ENCODE assay signal across 8 cellular contexts in the genomic region with DNA sequence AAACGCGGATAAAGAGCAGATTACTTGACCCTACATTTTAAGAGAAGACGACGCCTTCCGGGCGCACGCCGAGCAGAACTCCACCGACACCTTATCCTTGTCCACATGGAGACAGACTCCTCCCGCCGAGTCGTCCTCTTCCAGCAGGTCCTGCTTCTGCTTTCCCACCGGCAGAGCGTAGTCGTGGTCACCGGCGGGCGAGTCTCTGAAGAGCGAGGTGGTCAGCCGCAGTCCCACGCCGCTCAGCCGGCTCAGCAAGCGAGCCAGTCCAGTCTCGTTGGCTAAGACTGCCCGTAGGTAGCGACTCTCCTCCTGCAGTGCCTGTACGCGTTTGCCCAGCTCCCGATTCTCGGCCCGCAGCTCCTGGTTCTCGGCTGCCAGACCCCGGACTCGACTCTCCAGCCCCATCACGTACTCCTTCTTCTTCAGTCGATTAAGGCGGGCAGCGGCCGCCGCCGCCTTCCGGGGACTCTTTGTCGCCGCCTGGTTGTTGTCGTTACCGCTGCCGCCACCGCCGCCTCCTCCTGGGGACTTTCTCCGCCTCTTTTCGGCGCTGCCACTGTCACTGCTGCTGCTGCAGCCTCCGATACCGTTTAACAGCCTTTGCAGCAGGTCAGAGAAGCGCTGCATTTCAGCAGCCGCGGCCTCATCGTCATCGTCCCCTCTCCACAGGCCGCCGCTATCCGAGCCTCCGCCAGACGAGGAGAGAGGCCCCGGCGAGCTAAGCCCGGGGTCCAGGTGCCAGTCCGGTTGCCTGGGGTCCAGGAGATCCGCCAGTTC. TPM values are rescaled to one million over a fixed set of nuclear protein-coding genes. Genes with fewer than 3 reads are reported as not detected.
DNase-seq lines count a peak whose midpoint lies in the region; ATAC-seq, FAIRE-seq and TF ChIP-seq lines count a peak whose summit lies in the region.

No MANE protein-coding gene starts in this region.

- H3K9me3 ChIP-seq in A673 (ENCODE audit: low read depth, low read length, poor library complexity, severe bottlenecking) (no peaks in the 10 kb centered on the region), kidney (ENCODE audit: control insufficient read depth in 1 of 2, low read length in 2 of 2) (no peaks in the 10 kb centered on the region)

- intact Hi-C loops in A673 (cut with micrococcal nuclease; ENCODE audit: unreplicated experiment) (loop anchor here (5.0 kb wide), 1 partner anchor 67 kb away; no protein-coding TSS in a partner anchor), kidney (cut with DNase I) (no loop called here)

- H3K27me3 ChIP-seq in A673 (replicated peaks; ENCODE audit: insufficient read depth, low read depth, low read length, poor library complexity): peaks cover 4% of the 10 kb centered on the region
- no peaks in the 10 kb centered on the region for H3K27me3 ChIP-seq in bronchial epithelial cell (ENCODE audit: control insufficient read depth, insufficient read depth, low read length)

- peak overlapping the region; percentile 83 to 86 for H3K9ac ChIP-seq in kidney (ENCODE audit: low read length in 2 of 2)

- FAIRE-seq in GM18507 (lab: Jason Lieb, UNC) (peak; percentile 67), bronchial epithelial cell (lab: Jason Lieb, UNC) (no peak), kidney (lab: Jason Lieb, UNC) (no peak)

- peaks cover 33% of the 10 kb centered on the region for H3K4me1 ChIP-seq in A673 (ENCODE audit: insufficient read depth, low read length, poor library complexity, severe bottlenecking)
- peaks cover 8 to 10% of the 10 kb centered on the region in 2 donors for H3K4me1 ChIP-seq in kidney (ENCODE audit: control insufficient read depth in 1 of 2, insufficient read depth in 1 of 2, low read depth in 1 of 2, low read length in 2 of 2)

- ATAC-seq in HG02943 (IDR thresholded peaks at IDR 0.05; ENCODE audit: low read depth, unreplicated experiment): peak; percentile 62
- ATAC-seq in WTC11: peak; percentile 31

- H3K9me3 Mint-ChIP-seq in WTC11: no peaks in the 10 kb centered on the region

- H3K36me3 ChIP-seq in A673 (ENCODE audit: insufficient read depth, low read length, poor library complexity, severe bottlenecking): peaks cover 48% of the 10 kb centered on the region
- peaks cover 1% of the 10 kb centered on the region for H3K36me3 ChIP-seq in bronchial epithelial cell (ENCODE audit: control insufficient read depth, insufficient read depth, low read length)
- peaks cover 7 to 13% of the 10 kb centered on the region in 2 donors for H3K36me3 ChIP-seq in kidney (ENCODE audit: control insufficient read depth in 1 of 2, insufficient read depth in 2 of 2, low read length in 2 of 2)

- peak overlapping the region; percentile 80 for H3K27ac Mint-ChIP-seq in WTC11

- H3K4me3 ChIP-seq in A673 (ENCODE audit: low read depth, low read length, poor library complexity, severe bottlenecking) (peak overlapping the region; percentile 87), bronchial epithelial cell (ENCODE audit: low read depth, low read length) (peak overlapping the region; percentile 94), kidney (ENCODE audit: low read length in 2 of 2) (peak overlapping the region; percentile 91 to 96)

- TF ChIP-seq CTCF in A673 (conservative IDR thresholded peaks at IDR 0.05; ENCODE audit: low read depth, low read length) (peak; percentile 68), WTC11 (IDR thresholded peaks at IDR 0.05) (no peak), bronchial epithelial cell (IDR thresholded peaks at IDR 0.05; ENCODE audit: insufficient read depth, low read length, severe bottlenecking) (peak; percentile 53), kidney (IDR thresholded peaks at IDR 0.05; ENCODE audit: borderline replicate concordance, extremely low read depth, insufficient read depth) (peak; percentile 47)

- peaks cover 34% of the 10 kb centered on the region for H3K4me1 Mint-ChIP-seq in WTC11

- POLR2A ChIA-PET in A673 (lab: Charles Lee; ENCODE audit: low non-redundant PET): no interaction called here
- POLR2A ChIA-PET in WTC11 (lab: Charles Lee): interaction anchor here (1.3 to 2.9 kb wide), 3 partner anchors 15 to 191 kb away, joined by 3 to 24 read pairs (median 13); partner anchors contain the start of genes DLG2, TMEM126A and TMEM126B

- peak overlapping the region; percentile 96 for H3K4me3 Mint-ChIP-seq in WTC11

- DNase-seq in A673 (ENCODE audit: low spot score): peak; percentile 89
- DNase-seq in GM18507 (ENCODE audit: extremely low spot score, insufficient read length, low read depth): peak; percentile 57
- peak; percentile 10 for DNase-seq in NCI-H187 treated with DMSO at 0.1 percent for 48 hours (lab: John Stamatoyannopoulos, UW)
- DNase-seq in WTC11 (ENCODE audit: low spot score): peak; percentile 78
- DNase-seq in bronchial epithelial cell (ENCODE audit: low read depth): peak; percentile 39
- peak; percentile 95 for DNase-seq in kidney
- DNase-seq in stimulated activated CD4-positive, alpha-beta T cell treated with anti-CD3 and anti-CD28 coated beads, Interleukin-15, amount 100 ng/mL, for 48 hours (ENCODE audit: low read depth in 2 of 2): peak; percentile 79 to 81

- BruUV-seq in A673 (replicated peaks; lab: Mats Ljungman, UMichigan): no TSS peak

- H3K36me3 Mint-ChIP-seq in WTC11: peaks cover 43% of the 10 kb centered on the region

- CTCF ChIA-PET in A673 (lab: Charles Lee): no interaction called here
- CTCF ChIA-PET in WTC11 (lab: Charles Lee): interaction anchor here (1.0 to 1.4 kb wide), 2 partner anchors 16 to 26 kb away, joined by 3 to 4 read pairs; partner anchors contain the start of gene TMEM126A

- H3K27ac ChIP-seq in A673 (ENCODE audit: low read depth, low read length, poor library complexity, severe bottlenecking) (peak overlapping the region; percentile 97), kidney (ENCODE audit: low read depth in 2 of 2, low read length in 2 of 2) (peak overlapping the region; percentile 89 to 98)

- no peaks in the 10 kb centered on the region for H3K27me3 Mint-ChIP-seq in WTC11 (ENCODE audit: low read depth)

TF ChIP-seq in WTC11, 78 proteins besides CTCF, POLR2A, EP300 and RAD21 (continues in another document):
- TF ChIP-seq HMGXB4 (CRISPR knock-in tag; IDR thresholded peaks at IDR 0.05) (peak; percentile 80), CREM (CRISPR knock-in tag; IDR thresholded peaks at IDR 0.05) (0 out of 2 replicates have a peak, but pooled peaks have one; percentile 34), TEAD1 (CRISPR knock-in tag; IDR thresholded peaks at IDR 0.05) (no peak), OVOL2 (CRISPR knock-in tag; IDR thresholded peaks at IDR 0.05; ENCODE audit: borderline replicate concordance) (no peak), ATF1 (CRISPR knock-in tag; IDR thresholded peaks at IDR 0.05) (peak; percentile 34; the same call in 1 of the 2 replicates)
- TF ChIP-seq, protein P1, sequence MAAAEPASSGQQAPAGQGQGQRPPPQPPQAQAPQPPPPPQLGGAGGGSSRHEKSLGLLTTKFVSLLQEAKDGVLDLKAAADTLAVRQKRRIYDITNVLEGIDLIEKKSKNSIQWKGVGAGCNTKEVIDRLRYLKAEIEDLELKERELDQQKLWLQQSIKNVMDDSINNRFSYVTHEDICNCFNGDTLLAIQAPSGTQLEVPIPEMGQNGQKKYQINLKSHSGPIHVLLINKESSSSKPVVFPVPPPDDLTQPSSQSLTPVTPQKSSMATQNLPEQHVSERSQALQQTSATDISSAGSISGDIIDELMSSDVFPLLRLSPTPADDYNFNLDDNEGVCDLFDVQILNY (CRISPR knock-in tag; IDR thresholded peaks at IDR 0.05): no peak

RNA-seq across cellular contexts. Expression of gene CREBZF, which starts 1.0 kb away (rescaled TPM):
- total RNA-seq in A673 (2021) (74.1 and 76.6 TPM in 2 replicates), WTC11 (2021) (46.9 to 54.6 TPM (median 48.6 TPM) in 3 replicates), bronchial epithelial cell (45.2 and 57.7 TPM in 2 replicates), kidney (44.7 TPM)
- polyA plus RNA-seq in kidney (ENCODE audit: insufficient read depth, low read depth, low replicate concordance): 15.2 TPM

RNA-seq across cellular contexts. Expression of gene TMEM126A, which starts 16.2 kb away (rescaled TPM):
- 53.8 and 66.0 TPM in 2 replicates for total RNA-seq in A673 (2021)
- 34.6 to 37.2 TPM (median 36.9 TPM) in 3 replicates for total RNA-seq in WTC11 (2021)
- 38.0 and 40.8 TPM in 2 replicates for total RNA-seq in bronchial epithelial cell
- 20.3 TPM for total RNA-seq in kidney
- 63.8 TPM for polyA plus RNA-seq in kidney (ENCODE audit: insufficient read depth, low read depth, low replicate concordance)

RNA-seq across cellular contexts. Expression of gene CCDC89, which starts 22.0 kb away (rescaled TPM):
- total RNA-seq in A673 (2021) (0.41 and 0.66 TPM in 2 replicates), WTC11 (2021) (not detected in 3 replicates), bronchial epithelial cell (0.13 TPM in 1 of 2 replicates, not detected in the other), kidney (3.7 TPM)
- polyA plus RNA-seq in kidney (ENCODE audit: insufficient read depth, low read depth, low replicate concordance): 2.7 TPM

RNA-seq across cellular contexts. Expression of gene TMEM126B, which starts 35.6 kb away (rescaled TPM):
- total RNA-seq in A673 (2021): 70.4 and 80.5 TPM in 2 replicates
- 52.8 to 65.8 TPM (median 63.8 TPM) in 3 replicates for total RNA-seq in WTC11 (2021)
- 50.6 and 73.5 TPM in 2 replicates for total RNA-seq in bronchial epithelial cell
- 51.5 TPM for total RNA-seq in kidney
- polyA plus RNA-seq in kidney (ENCODE audit: insufficient read depth, low read depth, low replicate concordance): 54.7 TPM

RNA-seq across cellular contexts. Expression of gene DLG2, which starts 36.8 kb away (rescaled TPM):
- total RNA-seq in A673 (2021) (276 and 277 TPM in 2 replicates), WTC11 (2021) (12.9 to 17.5 TPM (median 15.2 TPM) in 3 replicates), bronchial epithelial cell (0.26 and 1.0 TPM in 2 replicates), kidney (7.2 TPM)
- 2.9 TPM for polyA plus RNA-seq in kidney (ENCODE audit: insufficient read depth, low read depth, low replicate concordance)

Comparison
In these comparisons a context has a peak if more than half of its experiments do, and no peak if none do; other contexts are left out.
1. Peak in every context shown above with its lines: DNase-seq, ATAC-seq, H3K4me3 ChIP-seq and H3K27ac ChIP-seq.
2. DNase-seq: peak in every context shown above with its lines; median percentile 95 in kidney; 89 in A673; 80 in stimulated activated CD4-positive, alpha-beta T cell treated with anti-CD3 and anti-CD28 coated beads, Interleukin-15, amount 100 ng/mL, for 48 hours; 78 in WTC11; 57 in GM18507; 39 in bronchial epithelial cell; 10 in NCI-H187 treated with DMSO at 0.1 percent for 48 hours.